Comparison of ENCODE assay signal across 13 cellular contexts in the genomic region with DNA sequence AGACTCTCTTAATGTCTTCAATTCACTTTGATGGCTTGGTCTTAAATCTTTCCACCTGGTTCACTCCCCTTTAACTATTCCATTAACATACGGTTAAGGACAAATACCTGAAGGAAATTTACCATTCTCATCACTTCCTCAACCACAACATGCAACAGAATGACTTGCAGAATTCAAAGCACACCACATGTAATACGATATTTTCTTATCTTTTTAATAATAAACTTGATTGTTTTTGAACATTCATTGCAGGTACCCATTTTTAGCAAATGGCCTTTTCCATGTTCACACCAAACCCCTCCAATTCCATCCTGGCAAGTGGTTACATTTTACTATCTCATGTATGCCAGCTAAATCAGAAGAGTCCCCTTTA. TPM values are rescaled to one million over a fixed set of nuclear protein-coding genes. Genes with fewer than 3 reads are reported as not detected.
"Had no signal": no experiment of that assay in that cellular context is flagged by ENCODE, and none has a peak within 500 bp of the region (broad histone marks: within the 10 kb centered on the region; RNA-seq: fewer than 3 reads in every experiment).

No MANE protein-coding gene starts in this region.

RNA-seq across cellular contexts. Expression of gene RARRES2, which starts 35.5 kb away (rescaled TPM):
- total RNA-seq: activated B cell treated with CpG ODN at 0.5 μM for 24 hours; activated CD4-positive, alpha-beta memory T cell treated with anti-CD3 and anti-CD28 coated beads for 36 hours; activated CD4-positive, alpha-beta T cell treated with anti-CD3 and anti-CD28 coated beads, Interleukin-2, amount 10 ng/mL, durations not matched to agents 24 days and 14 days; activated CD8-positive, alpha-beta memory T cell treated with anti-CD3 and anti-CD28 coated beads for 36 hours; activated CD8-positive, alpha-beta T cell treated with anti-CD3 and anti-CD28 coated beads for 36 hours; activated naive CD4-positive, alpha-beta T cell treated with anti-CD3 and anti-CD28 coated beads for 36 hours; activated naive CD8-positive, alpha-beta T cell treated with anti-CD3 and anti-CD28 coated beads for 36 hours; activated T-cell treated with anti-CD3 and anti-CD28 coated beads, Interleukin-2, amount 50 U/mL, for 72 hours; activated T-helper 1 cell treated with anti-CD3 and anti-CD28 coated beads, Interleukin-12 subunit alpha, Interleukin-12 subunit beta, Interleukin-2, Interleukin-4 antibody, amounts not matched to agents 30 ng/mL and 10 ng/mL and 1 ng/mL, durations not matched to agents 14 hours and 24 hours and 36 hours; activated T-helper 17 cell treated with anti-CD3 and anti-CD28 coated beads, Interleukin-2, amount 50 U/mL, for 72 hours; T-helper 1 cell treated with Interleukin-12 subunit alpha and Interleukin-12 subunit beta and Interleukin-4 antibody, amounts not matched to agents 30 ng/mL and 1 ng/mL, for 36 hours; T-helper 17 cell; T-helper 2 cell treated with Interferon-gamma antibody and Interleukin-4, amounts not matched to agents 100 ng/mL and 5 ng/mL, for 36 hours had no signal
